In genomic region chr2:39479696-39480095, GRCh38 we compare ENCODE assay signal across 25 cellular contexts.
"Had no signal": no experiment of that assay in that cellular context is flagged by ENCODE, and none has a peak within 500 bp of the region (broad histone marks: within the 10 kb centered on the region; RNA-seq: fewer than 3 reads in every experiment).

No MANE protein-coding gene starts in this region.

- H3K4me3 ChIP-seq: colonic mucosa, gastroesophageal sphincter, left ventricle myocardium inferior, lung, pancreas, spleen, tibial artery, upper lobe of right lung, vagina had no signal

- H3K27ac ChIP-seq: colonic mucosa, gastroesophageal sphincter, left ventricle myocardium inferior, pancreas, spleen, tibial artery, upper lobe of right lung, vagina had no signal

- H3K36me3 ChIP-seq: colonic mucosa, spleen, upper lobe of right lung had no signal

- ATAC-seq: gastroesophageal sphincter; left cardiac atrium; pancreas; right cardiac atrium; stimulated activated memory B cell treated with anti-CD40 and anti-IgM and Interleukin-4, amounts not matched to agents 10 μg/mL and 1 μg/mL and 100 μg/mL, for 72 hours; upper lobe of right lung had no signal

- H3K27me3 ChIP-seq: colonic mucosa, gastroesophageal sphincter, pancreas, spleen, tibial artery, upper lobe of right lung, vagina had no signal

- H3K9me3 ChIP-seq: colonic mucosa, gastroesophageal sphincter, left ventricle myocardium inferior, pancreas, tibial artery, upper lobe of right lung, vagina had no signal

- DNase-seq: colonic mucosa; effector CD4-positive, alpha-beta T cell; endodermal cell; erythroblast; glutamatergic neuron; immature natural killer cell; kidney; left cardiac atrium; left ventricle myocardium inferior; mesendoderm; naive B cell; occipital lobe; pancreas; right cardiac atrium; spleen; stimulated activated CD4-positive, alpha-beta T cell treated with anti-CD3 and anti-CD28 coated beads, Interleukin-15, amount 100 ng/mL, for 24 hours; stimulated activated CD4-positive, alpha-beta T cell treated with anti-CD3 and anti-CD28 coated beads, Interleukin-1b, Interleukin-23, amount 100 ng/mL, for 48 hours; stimulated activated CD4-positive, alpha-beta T cell treated with anti-CD3 and anti-CD28 coated beads, Interleukin-4, amount 100 ng/mL, for 24 hours; tibial artery; upper lobe of right lung had no signal

- H3K4me1 ChIP-seq: colonic mucosa, vagina had no signal

- FAIRE-seq: endothelial cell of umbilical vein, kidney, pancreas had no signal
